Comparison of ENCODE assay signal across 32 cellular contexts in genomic region chr4:96025031-96025430, GRCh38.
"Had no signal": no experiment of that assay in that cellular context is flagged by ENCODE, and none has a peak within 500 bp of the region (broad histone marks: within the 10 kb centered on the region; RNA-seq: fewer than 3 reads in every experiment).

No MANE protein-coding gene starts in this region.

- H3K36me3 Mint-ChIP-seq: activated CD4-positive, alpha-beta memory T cell treated with anti-CD3 and anti-CD28 coated beads for 36 hours; activated naive CD4-positive, alpha-beta T cell treated with anti-CD3 and anti-CD28 coated beads, Interleukin-2, amount 50 U/mL, for 72 hours; activated naive CD8-positive, alpha-beta T cell treated with anti-CD3 and anti-CD28 coated beads for 36 hours had no signal

- H3K4me1 ChIP-seq: adrenal gland, body of pancreas, breast epithelium had no signal

- H3K4me1 Mint-ChIP-seq: activated B cell treated with CpG ODN at 0.5 μM for 24 hours; activated CD4-positive, alpha-beta T cell treated with anti-CD3 and anti-CD28 coated beads, Interleukin-2, amount 10 ng/mL, durations not matched to agents 24 days and 14 days; activated naive CD8-positive, alpha-beta T cell treated with anti-CD3 and anti-CD28 coated beads for 36 hours; activated T-helper 17 cell treated with anti-CD3 and anti-CD28 coated beads, Interleukin-2, amount 50 U/mL, for 72 hours had no signal

- H3K4me3 Mint-ChIP-seq: activated B cell treated with CpG ODN at 0.5 μM for 24 hours; activated CD4-positive, alpha-beta memory T cell treated with anti-CD3 and anti-CD28 coated beads for 36 hours; activated CD4-positive, alpha-beta T cell treated with anti-CD3 and anti-CD28 coated beads, Interleukin-2, amount 10 ng/mL, durations not matched to agents 24 days and 14 days; activated CD8-positive, alpha-beta T cell treated with anti-CD3 and anti-CD28 coated beads for 36 hours; activated naive CD4-positive, alpha-beta T cell treated with anti-CD3 and anti-CD28 coated beads for 36 hours; activated naive CD8-positive, alpha-beta T cell treated with anti-CD3 and anti-CD28 coated beads for 36 hours; activated T-cell treated with anti-CD3 and anti-CD28 coated beads, Interleukin-2, amount 50 U/mL, for 4 hours; activated T-cell treated with anti-CD3 and anti-CD28 coated beads, Interleukin-2, amount 50 U/mL, for 72 hours; activated T-helper 1 cell treated with anti-CD3 and anti-CD28 coated beads, Interleukin-12 subunit alpha, Interleukin-12 subunit beta, Interleukin-2, Interleukin-4 antibody, amounts not matched to agents 30 ng/mL and 10 ng/mL and 1 ng/mL, durations not matched to agents 14 hours and 24 hours and 36 hours; activated T-helper 17 cell treated with anti-CD3 and anti-CD28 coated beads, Interleukin-2, amount 50 U/mL, for 72 hours; T-helper 1 cell treated with Interleukin-12 subunit alpha and Interleukin-12 subunit beta and Interleukin-4 antibody, amounts not matched to agents 30 μg/mL and 1 μg/mL, for 36 hours; T-helper 2 cell treated with Interferon-gamma antibody and Interleukin-4, amounts not matched to agents 5 μg/mL and 100 μg/mL, for 36 hours had no signal

- H3K4me3 ChIP-seq: adrenal gland, body of pancreas, breast epithelium had no signal

- H3K27me3 ChIP-seq: adrenal gland, body of pancreas, brain microvascular endothelial cell, breast epithelium had no signal

- DNase-seq: activated B cell treated with CpG ODN at 0.5 μM for 24 hours; activated CD4-positive, alpha-beta memory T cell treated with anti-CD3 and anti-CD28 coated beads for 36 hours; activated CD4-positive, alpha-beta T cell treated with anti-CD3 and anti-CD28 coated beads for 4 hours; activated CD4-positive, alpha-beta T cell treated with anti-CD3 and anti-CD28 coated beads, Interleukin-2, amount 10 ng/mL, durations not matched to agents 24 days and 14 days; activated CD4-positive, alpha-beta T cell treated with anti-CD3 and anti-CD28 coated beads, Interleukin-2, amount 50 U/mL, for 1 hour; activated CD4-positive, alpha-beta T cell treated with anti-CD3 and anti-CD28 coated beads, Interleukin-2, amount 50 U/mL, for 4 hours; activated CD4-positive, CD25-positive, alpha-beta regulatory T cell treated with anti-CD3 and anti-CD28 coated beads, Interleukin-2, amount 50 U/mL, for 72 hours; activated CD8-positive, alpha-beta memory T cell treated with anti-CD3 and anti-CD28 coated beads, Interleukin-2, amount 50 U/mL, for 4 hours; activated CD8-positive, alpha-beta T cell treated with anti-CD3 and anti-CD28 coated beads for 36 hours; activated effector memory CD4-positive, alpha-beta T cell treated with anti-CD3 and anti-CD28 coated beads, Interleukin-2, amount 50 U/mL, for 16 hours; activated gamma-delta T cell treated with Interleukin-2 at 50 U/mL for 16 hours; activated naive CD4-positive, alpha-beta T cell; activated naive CD4-positive, alpha-beta T cell treated with anti-CD3 and anti-CD28 coated beads for 36 hours; activated naive CD4-positive, alpha-beta T cell treated with anti-CD3 and anti-CD28 coated beads, Interleukin-2, amount 50 U/mL, for 16 hours; activated naive CD8-positive, alpha-beta T cell treated with anti-CD3 and anti-CD28 coated beads for 36 hours; activated T-cell treated with anti-CD3 and anti-CD28 coated beads for 4 hours; activated T-cell treated with anti-CD3 and anti-CD28 coated beads, Interleukin-2, amount 50 U/mL, for 1 hour; activated T-cell treated with anti-CD3 and anti-CD28 coated beads, Interleukin-2, amount 50 U/mL, for 4 hours; activated T-cell treated with anti-CD3 and anti-CD28 coated beads, Interleukin-2, amount 50 U/mL, for 72 hours; adrenal gland; amniotic stem cell; aorta; body of pancreas; brain microvascular endothelial cell; central memory CD4-positive, alpha-beta T cell; T-helper 9 cell had no signal

- H3K9me3 Mint-ChIP-seq: activated CD4-positive, alpha-beta memory T cell treated with anti-CD3 and anti-CD28 coated beads for 36 hours; activated CD4-positive, alpha-beta T cell treated with anti-CD3 and anti-CD28 coated beads, Interleukin-2, amount 10 ng/mL, durations not matched to agents 24 days and 14 days; activated CD8-positive, alpha-beta T cell treated with anti-CD3 and anti-CD28 coated beads for 36 hours; activated naive CD4-positive, alpha-beta T cell treated with anti-CD3 and anti-CD28 coated beads for 36 hours; activated naive CD8-positive, alpha-beta T cell treated with anti-CD3 and anti-CD28 coated beads for 36 hours; activated T-helper 1 cell treated with anti-CD3 and anti-CD28 coated beads, Interleukin-12 subunit alpha, Interleukin-12 subunit beta, Interleukin-2, Interleukin-4 antibody, amounts not matched to agents 30 ng/mL and 10 ng/mL and 1 ng/mL, durations not matched to agents 14 hours and 24 hours and 36 hours; T-helper 1 cell treated with Interleukin-12 subunit alpha and Interleukin-12 subunit beta and Interleukin-4 antibody, amounts not matched to agents 30 μg/mL and 1 μg/mL, for 36 hours; T-helper 2 cell treated with Interferon-gamma antibody and Interleukin-4, amounts not matched to agents 5 μg/mL and 100 μg/mL, for 36 hours had no signal

- H3K9me3 ChIP-seq: adrenal gland, body of pancreas, breast epithelium had no signal

- H3K27ac Mint-ChIP-seq: activated B cell treated with CpG ODN at 0.5 μM for 24 hours; activated CD4-positive, alpha-beta memory T cell treated with anti-CD3 and anti-CD28 coated beads for 36 hours; activated CD4-positive, alpha-beta T cell treated with anti-CD3 and anti-CD28 coated beads, Interleukin-2, amount 10 ng/mL, durations not matched to agents 24 days and 14 days; activated CD8-positive, alpha-beta T cell treated with anti-CD3 and anti-CD28 coated beads for 36 hours; activated naive CD4-positive, alpha-beta T cell treated with anti-CD3 and anti-CD28 coated beads for 36 hours; activated naive CD4-positive, alpha-beta T cell treated with anti-CD3 and anti-CD28 coated beads, Interleukin-2, amount 50 U/mL, for 72 hours; activated naive CD8-positive, alpha-beta T cell treated with anti-CD3 and anti-CD28 coated beads for 36 hours; activated T-cell treated with anti-CD3 and anti-CD28 coated beads, Interleukin-2, amount 50 U/mL, for 72 hours; activated T-helper 1 cell treated with anti-CD3 and anti-CD28 coated beads, Interleukin-12 subunit alpha, Interleukin-12 subunit beta, Interleukin-2, Interleukin-4 antibody, amounts not matched to agents 30 ng/mL and 10 ng/mL and 1 ng/mL, durations not matched to agents 14 hours and 24 hours and 36 hours; activated T-helper 17 cell treated with anti-CD3 and anti-CD28 coated beads, Interleukin-2, amount 50 U/mL, for 72 hours; T-helper 1 cell treated with Interleukin-12 subunit alpha and Interleukin-12 subunit beta and Interleukin-4 antibody, amounts not matched to agents 30 μg/mL and 1 μg/mL, for 36 hours; T-helper 2 cell treated with Interferon-gamma antibody and Interleukin-4, amounts not matched to agents 5 μg/mL and 100 μg/mL, for 36 hours had no signal

- H3K27me3 Mint-ChIP-seq: activated B cell treated with CpG ODN at 0.5 μM for 24 hours; activated CD4-positive, alpha-beta memory T cell treated with anti-CD3 and anti-CD28 coated beads for 36 hours; activated CD4-positive, alpha-beta T cell treated with anti-CD3 and anti-CD28 coated beads, Interleukin-2, amount 10 ng/mL, durations not matched to agents 24 days and 14 days; activated CD8-positive, alpha-beta T cell treated with anti-CD3 and anti-CD28 coated beads for 36 hours; activated naive CD8-positive, alpha-beta T cell treated with anti-CD3 and anti-CD28 coated beads for 36 hours; activated T-helper 17 cell treated with anti-CD3 and anti-CD28 coated beads, Interleukin-2, amount 50 U/mL, for 72 hours had no signal

- H3K36me3 ChIP-seq: adrenal gland, brain microvascular endothelial cell, breast epithelium had no signal

- H3K27ac ChIP-seq: adrenal gland, body of pancreas, brain microvascular endothelial cell, breast epithelium had no signal
